9 cellular contexts compared by ENCODE assay signal in genomic region chr19:35204799-35205732, GRCh38. TPM values are rescaled to one million over a fixed set of nuclear protein-coding genes. Genes with fewer than 3 reads are reported as not detected.
DNase-seq lines count a peak whose midpoint lies in the region; ATAC-seq and TF ChIP-seq lines count a peak whose summit lies in the region.
"Had no signal": no experiment of that assay in that cellular context is flagged by ENCODE, and none has a peak within 500 bp of the region (broad histone marks: within the 10 kb centered on the region; RNA-seq: fewer than 3 reads in every experiment).

No MANE protein-coding gene starts in this region.

- peak overlapping the region; percentile 72; the same call in 1 of the 2 replicates for H2AFZ ChIP-seq in OCI-LY3 (ENCODE audit: low read depth, low read length)

- H3K27me3 Mint-ChIP-seq in endothelial cell (ENCODE audit: unreplicated experiment) (peaks cover 5% of the 10 kb centered on the region), osteocyte (ENCODE audit: unreplicated experiment) (peaks cover 14% of the 10 kb centered on the region)

- H3K36me3 ChIP-seq in OCI-LY3 (replicated peaks; ENCODE audit: low read depth, low read length): no peaks in the 10 kb centered on the region
- H3K36me3 ChIP-seq in left lung: no peaks in the 10 kb centered on the region
- no peaks in the 10 kb centered on the region for H3K36me3 ChIP-seq in uterus

- H3K27me3 ChIP-seq in OCI-LY3 (ENCODE audit: low read depth, low read length) (no peaks in the 10 kb centered on the region), left lung (no peaks in the 10 kb centered on the region), uterus (no peaks in the 10 kb centered on the region)

- H3K4me1 ChIP-seq in OCI-LY3 (ENCODE audit: low read length): peaks cover 36% of the 10 kb centered on the region
- peaks cover 0 to 18% of the 10 kb centered on the region in 2 donors for H3K4me1 ChIP-seq in left lung
- no peaks in the 10 kb centered on the region for H3K4me1 ChIP-seq in uterus

- H3K4me3 ChIP-seq in OCI-LY3 (ENCODE audit: low read length) (peak overlapping the region; percentile 51), left lung (no peak overlapping the region), uterus (no peak overlapping the region)

- DNase-seq in left lung (peak in 1 of 2 donors; percentile 50), uterus (no peak), endothelial cell (ENCODE audit: low spot score) (no peak), osteocyte (ENCODE audit: extremely low spot score, unreplicated experiment) (no peak), NCI-H226 (no peak)

- H3K27ac Mint-ChIP-seq in endothelial cell (ENCODE audit: unreplicated experiment) (no peak overlapping the region), osteocyte (ENCODE audit: unreplicated experiment) (no peak overlapping the region)

- H3K9me3 Mint-ChIP-seq in endothelial cell (ENCODE audit: unreplicated experiment) (no peaks in the 10 kb centered on the region), osteocyte (ENCODE audit: unreplicated experiment) (peaks cover 4% of the 10 kb centered on the region)

- no peaks in the 10 kb centered on the region for H3K79me2 ChIP-seq in OCI-LY3 (ENCODE audit: low read length)

- intact Hi-C loops in left lung (cut with DNase I) (no loop called here), uterus (cut with DNase I; ENCODE audit: low total_unique reads) (no loop called here)

- TF ChIP-seq CTCF in OCI-LY3 (IDR thresholded peaks at IDR 0.05; ENCODE audit: low read depth, low read length) (no peak), left lung (IDR thresholded peaks at IDR 0.05) (no peak), uterus (IDR thresholded peaks at IDR 0.05) (no peak), endothelial cell (IDR thresholded peaks at IDR 0.05; ENCODE audit: unreplicated experiment) (no peak), osteocyte (IDR thresholded peaks at IDR 0.05) (no peak)

- H3K4me1 Mint-ChIP-seq in endothelial cell (ENCODE audit: unreplicated experiment) (peaks cover 9% of the 10 kb centered on the region), osteocyte (ENCODE audit: unreplicated experiment) (no peaks in the 10 kb centered on the region)

- H3K27ac ChIP-seq in OCI-LY3 (ENCODE audit: low read length) (peak overlapping the region; percentile 87), left lung (no peak overlapping the region), uterus (no peak overlapping the region)

- peaks cover 3% of the 10 kb centered on the region for H3K36me3 Mint-ChIP-seq in endothelial cell (ENCODE audit: low read depth, unreplicated experiment)
- no peaks in the 10 kb centered on the region for H3K36me3 Mint-ChIP-seq in osteocyte (ENCODE audit: unreplicated experiment)

- no peak for TF ChIP-seq POLR2A in uterus (IDR thresholded peaks at IDR 0.05)

- peak; percentile 74 for ATAC-seq in GM18511 (IDR thresholded peaks at IDR 0.05; ENCODE audit: unreplicated experiment)
- ATAC-seq in HG02588 (IDR thresholded peaks at IDR 0.05; ENCODE audit: unreplicated experiment): peak; percentile 80
- peak; percentile 69 for ATAC-seq in left lung

- no peaks in the 10 kb centered on the region for H4K20me1 ChIP-seq in OCI-LY3 (ENCODE audit: insufficient read depth, low read length)

- H3K9me3 ChIP-seq in OCI-LY3 (ENCODE audit: insufficient read depth, low read length): peaks cover 9% of the 10 kb centered on the region; the same call in 1 of the 2 replicates
- no peaks in the 10 kb centered on the region for H3K9me3 ChIP-seq in left lung
- no peaks in the 10 kb centered on the region for H3K9me3 ChIP-seq in uterus

- peak overlapping the region; percentile 77 for H3K4me2 ChIP-seq in OCI-LY3 (ENCODE audit: low read length)

- H3K9ac ChIP-seq in OCI-LY3 (ENCODE audit: low read length): peak overlapping the region; percentile 58

- H3K4me3 Mint-ChIP-seq in endothelial cell (ENCODE audit: unreplicated experiment): no peak overlapping the region
- no peak overlapping the region for H3K4me3 Mint-ChIP-seq in osteocyte (ENCODE audit: unreplicated experiment)

RNA-seq across cellular contexts. Expression of gene FAM187B, which starts 23.5 kb away (rescaled TPM):
- total RNA-seq in left lung: under 1 TPM in 1 of 2 donors, not detected in 1; 0.20 TPM
- total RNA-seq in uterus: under 1 TPM in 1 of 4 donors, not detected in 3; 0.21 TPM
- not detected for total RNA-seq in endothelial cell (ENCODE audit: unreplicated experiment)
- total RNA-seq in osteocyte: not detected in 2 replicates
- total RNA-seq: pulmonary artery endothelial cell had no signal

RNA-seq across cellular contexts. Expression of gene LSR, which starts 43.7 kb away (rescaled TPM):
- 100 to 1,000 TPM in 1 of 2 donors, 10 to 100 TPM in 1; 65.4 to 130 TPM for total RNA-seq in left lung
- 10 to 100 TPM in 3 of 4 donors, 1 to 10 TPM in 1; 7.3 to 37.8 (median 20.2) TPM for total RNA-seq in uterus
- 35.9 TPM for total RNA-seq in endothelial cell (ENCODE audit: unreplicated experiment)
- 0.29 and 0.83 TPM in 2 replicates for total RNA-seq in osteocyte

RNA-seq across cellular contexts. Expression of gene FXYD5, which starts 50.5 kb away (rescaled TPM):
- 100 to 1,000 TPM; 111 to 123 TPM for total RNA-seq in left lung
- 10 to 100 TPM; 10.9 to 86.2 (median 34.2) TPM for total RNA-seq in uterus
- 78.7 TPM for total RNA-seq in endothelial cell (ENCODE audit: unreplicated experiment)
- total RNA-seq in osteocyte: 81.0 and 86.6 TPM in 2 replicates
